ENCODE assay signal across 8 cellular contexts in the genomic region with DNA sequence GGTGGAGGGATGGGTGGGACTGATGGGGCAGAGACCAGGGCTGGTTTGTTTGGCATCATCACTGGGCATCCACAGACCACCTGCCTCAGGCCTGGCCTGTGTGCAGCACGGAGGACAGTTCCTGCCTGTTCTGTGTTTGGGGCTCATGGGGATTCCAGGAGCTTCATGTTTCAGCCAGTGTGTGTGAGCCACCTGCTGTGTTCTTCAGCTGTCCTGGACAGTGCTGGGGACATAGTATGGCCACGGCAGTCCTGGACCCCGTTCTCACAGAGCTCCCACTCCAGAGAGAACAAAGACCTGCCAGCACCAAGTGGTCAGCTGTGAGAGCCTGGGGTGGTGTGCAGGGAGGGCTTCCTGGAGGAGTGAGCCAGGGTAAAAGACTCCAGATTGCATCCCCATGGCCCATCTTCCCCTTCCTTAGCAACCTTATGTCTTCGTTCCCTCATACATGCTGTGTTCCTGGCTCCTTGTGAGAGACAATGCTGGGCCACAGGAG. TPM values are rescaled to one million over a fixed set of nuclear protein-coding genes. Genes with fewer than 3 reads are reported as not detected.
DNase-seq lines count a peak whose midpoint lies in the region; ATAC-seq and TF ChIP-seq lines count a peak whose summit lies in the region.

No MANE protein-coding gene starts in this region.

- H3K9ac ChIP-seq in BLaER1 (peak overlapping the region; percentile 73), Loucy (ENCODE audit: low read depth, low read length, poor library complexity, severe bottlenecking) (peak overlapping the region; percentile 59), neural cell (ENCODE audit: low read length) (no peak overlapping the region)

- H3K4me3 Mint-ChIP-seq in dendritic cell treated with granulocyte-macrophage colony-stimulating factor and Interleukin-4, amounts not matched to agents 40 ng/mL and 50 ng/mL, for 4 days: no peak overlapping the region

- H3K4me2 ChIP-seq in BLaER1 (peak overlapping the region; percentile 97), Loucy (ENCODE audit: low read depth, low read length, poor library complexity, severe bottlenecking) (peak overlapping the region; percentile 68), neural cell (ENCODE audit: low read length) (no peak overlapping the region)

- H3K4me1 ChIP-seq in BLaER1 (peaks cover 93% of the 10 kb centered on the region), Loucy (ENCODE audit: insufficient read depth, low read length, poor library complexity, severe bottlenecking) (peaks cover 43% of the 10 kb centered on the region)

- H4K20me1 ChIP-seq in BLaER1 (peaks cover 66% of the 10 kb centered on the region), Loucy (ENCODE audit: insufficient read depth, low read length, poor library complexity, severe bottlenecking) (peaks cover 22% of the 10 kb centered on the region), neural cell (ENCODE audit: insufficient read depth) (no peaks in the 10 kb centered on the region)

- no peak for TF ChIP-seq RAD21 in neural cell (conservative IDR thresholded peaks at IDR 0.05)

- intact Hi-C loops in dendritic cell treated with granulocyte-macrophage colony-stimulating factor and Interleukin-4, amounts not matched to agents 40 ng/mL and 50 ng/mL, for 4 days (cut with micrococcal nuclease): loop anchor here (1.0 to 5.0 kb wide), 4 partner anchors 10 to 151 kb away; no protein-coding TSS in a partner anchor
- intact Hi-C loops in posterior vena cava (cut with DNase I): loop anchor here in 1 of 2 donors (5.0 kb wide), 1 partner anchor 41 kb away; no protein-coding TSS in a partner anchor

- no peak for ATAC-seq in HG03342 (IDR thresholded peaks at IDR 0.05; ENCODE audit: unreplicated experiment)

- peaks cover 61% of the 10 kb centered on the region for H3K36me3 ChIP-seq in BLaER1
- H3K36me3 ChIP-seq in Loucy (ENCODE audit: insufficient read depth, low read length): peaks cover 56% of the 10 kb centered on the region
- H3K36me3 ChIP-seq in neural cell (ENCODE audit: insufficient read depth, low read length): no peaks in the 10 kb centered on the region
- H3K36me3 ChIP-seq in MG63: peaks cover 69% of the 10 kb centered on the region

- no peaks in the 10 kb centered on the region for H3K27me3 Mint-ChIP-seq in dendritic cell treated with granulocyte-macrophage colony-stimulating factor and Interleukin-4, amounts not matched to agents 40 ng/mL and 50 ng/mL, for 4 days

- H3K4me1 Mint-ChIP-seq in dendritic cell treated with granulocyte-macrophage colony-stimulating factor and Interleukin-4, amounts not matched to agents 40 ng/mL and 50 ng/mL, for 4 days (ENCODE audit: low read depth): peaks cover 77% of the 10 kb centered on the region

- no peaks in the 10 kb centered on the region for H3K9me3 Mint-ChIP-seq in dendritic cell treated with granulocyte-macrophage colony-stimulating factor and Interleukin-4, amounts not matched to agents 40 ng/mL and 50 ng/mL, for 4 days

- peak overlapping the region; percentile 83 for H3K27ac ChIP-seq in BLaER1
- H3K27ac ChIP-seq in neural cell (ENCODE audit: low read length): peak overlapping the region; percentile 23

- no peaks in the 10 kb centered on the region for H3K9me2 ChIP-seq in Loucy (replicated peaks; ENCODE audit: low read depth, low read length)
- no peaks in the 10 kb centered on the region for H3K9me2 ChIP-seq in neural cell (ENCODE audit: insufficient read depth, low read length)

- no peak for TF ChIP-seq EP300 in neural cell (conservative IDR thresholded peaks at IDR 0.05; ENCODE audit: poor library complexity, severe bottlenecking)

- H2AFZ ChIP-seq in Loucy (ENCODE audit: low read length) (no peak overlapping the region), neural cell (ENCODE audit: low read depth, low read length) (no peak overlapping the region)

- H3K9me3 ChIP-seq in BLaER1 (no peaks in the 10 kb centered on the region), Loucy (ENCODE audit: insufficient read depth, low read depth, low read length) (no peaks in the 10 kb centered on the region), neural cell (ENCODE audit: low read length) (no peaks in the 10 kb centered on the region), MG63 (no peaks in the 10 kb centered on the region)

- no peak for TF ChIP-seq CTCF in Loucy (conservative IDR thresholded peaks at IDR 0.05; ENCODE audit: low read length)
- no peak for TF ChIP-seq CTCF in neural cell (IDR thresholded peaks at IDR 0.05; ENCODE audit: poor library complexity, severe bottlenecking)

- H3K27me3 ChIP-seq in BLaER1: no peaks in the 10 kb centered on the region
- H3K27me3 ChIP-seq in Loucy (ENCODE audit: insufficient read depth, low read length, poor library complexity, severe bottlenecking): no peaks in the 10 kb centered on the region
- H3K27me3 ChIP-seq in neural cell (ENCODE audit: insufficient read depth, low read depth, low read length): no peaks in the 10 kb centered on the region
- H3K27me3 ChIP-seq in MG63: no peaks in the 10 kb centered on the region

- H3K36me3 Mint-ChIP-seq in dendritic cell treated with granulocyte-macrophage colony-stimulating factor and Interleukin-4, amounts not matched to agents 40 ng/mL and 50 ng/mL, for 4 days (ENCODE audit: low read depth): peaks cover 80% of the 10 kb centered on the region

- DNase-seq in MG63 (no peak), posterior vena cava (ENCODE audit: low spot score) (no peak)
- DNase-seq in stimulated activated CD8-positive, alpha-beta memory T cell treated with anti-CD3 and anti-CD28 coated beads, Interleukin-4, amount 100 ng/mL, for 48 hours: no peak

- peaks cover 34% of the 10 kb centered on the region for H3K79me2 ChIP-seq in Loucy (ENCODE audit: insufficient read depth, low read length)
- peaks cover 10% of the 10 kb centered on the region for H3K79me2 ChIP-seq in neural cell (replicated peaks; ENCODE audit: insufficient read depth, low read length)

- peak overlapping the region; percentile 98 for H3K27ac Mint-ChIP-seq in dendritic cell treated with granulocyte-macrophage colony-stimulating factor and Interleukin-4, amounts not matched to agents 40 ng/mL and 50 ng/mL, for 4 days

- H3K4me3 ChIP-seq in BLaER1 (peak overlapping the region; percentile 18; the same call in 1 of the 2 replicates), Loucy (ENCODE audit: low read length, poor library complexity, severe bottlenecking) (peak overlapping the region; percentile 46), neural cell (ENCODE audit: low read length) (no peak overlapping the region), MG63 (no peak overlapping the region)

- H3F3A ChIP-seq in Loucy (ENCODE audit: low read depth): peaks cover 6% of the 10 kb centered on the region; the same call in 1 of the 2 replicates
- H3F3A ChIP-seq in neural cell (ENCODE audit: insufficient read depth, low read length, poor library complexity, severe bottlenecking): no peaks in the 10 kb centered on the region

TF ChIP-seq in neural cell, 6 proteins besides CTCF, POLR2A, EP300 and RAD21:
- TF ChIP-seq MXI1 (conservative IDR thresholded peaks at IDR 0.05; ENCODE audit: poor library complexity, severe bottlenecking) (no peak), POLR2AphosphoS5 (IDR thresholded peaks at IDR 0.05) (no peak), TAF1 (IDR thresholded peaks at IDR 0.05; ENCODE audit: low read depth) (no peak), EZH2 (IDR thresholded peaks at IDR 0.05; ENCODE audit: borderline replicate concordance, insufficient read depth, low read length, poor library complexity, severe bottlenecking) (no peak)

RNA-seq across cellular contexts. Expression of a gene that starts 2.0 kb away (rescaled TPM):
- 4.9 and 5.5 TPM in 2 replicates for polyA plus RNA-seq in neural cell
- polyA minus RNA-seq in neural cell: 8.1 and 10.2 TPM in 2 replicates
- 2.8 and 22.3 TPM in 2 replicates for total RNA-seq in MG63 (2014; rRNA removed; shearing (Covaris generic); ENCODE audit: low replicate concordance)
- 10 to 100 TPM; 17.5 to 23.9 TPM for total RNA-seq in posterior vena cava

RNA-seq across cellular contexts. Expression of a gene that starts 43.8 kb away (rescaled TPM):
- polyA plus RNA-seq in neural cell: 34.6 and 38.3 TPM in 2 replicates
- polyA minus RNA-seq in neural cell: 75.0 and 77.7 TPM in 2 replicates
- total RNA-seq in MG63 (2014; rRNA removed; shearing (Covaris generic); ENCODE audit: low replicate concordance): 149 and 151 TPM in 2 replicates
- 100 to 1,000 TPM; 150 to 157 TPM for total RNA-seq in posterior vena cava

RNA-seq across cellular contexts. Expression of a gene that starts 45.7 kb away (rescaled TPM):
- 0.10 TPM in 1 of 2 replicates, not detected in the other for polyA plus RNA-seq in neural cell
- 0.73 TPM in 1 of 2 replicates, not detected in the other for polyA minus RNA-seq in neural cell
- 5.6 and 8.6 TPM in 2 replicates for total RNA-seq in MG63 (2014; rRNA removed; shearing (Covaris generic); ENCODE audit: low replicate concordance)
- 10 to 100 TPM; 43.8 to 61.5 TPM for total RNA-seq in posterior vena cava

RNA-seq across cellular contexts. Expression of a gene that starts 55.9 kb away (rescaled TPM):
- 13.2 and 15.9 TPM in 2 replicates for polyA plus RNA-seq in neural cell
- 7.1 and 7.8 TPM in 2 replicates for polyA minus RNA-seq in neural cell
- 2.4 and 31.0 TPM in 2 replicates for total RNA-seq in MG63 (2014; rRNA removed; shearing (Covaris generic); ENCODE audit: low replicate concordance)
- total RNA-seq in posterior vena cava: 1 to 10 TPM; 3.7 to 4.2 TPM

Comparison
In these comparisons a context has a peak if more than half of its experiments do, and no peak if none do; other contexts are left out.
1. H3K4me3 ChIP-seq: peak in BLaER1 (single experiment) and Loucy (single experiment); none in neural cell (single experiment) and MG63 (single experiment).